8 cellular contexts compared by ENCODE assay signal in genomic region chr1:155171836-155172731, GRCh38. TPM values are rescaled to one million over a fixed set of nuclear protein-coding genes. Genes with fewer than 3 reads are reported as not detected.
DNase-seq lines count a peak whose midpoint lies in the region; ATAC-seq and TF ChIP-seq lines count a peak whose summit lies in the region.

No MANE protein-coding gene starts in this region.

- ATAC-seq in GM21360 (IDR thresholded peaks at IDR 0.05; ENCODE audit: unreplicated experiment): no peak

- H3K4me1 Mint-ChIP-seq in activated CD4-positive, alpha-beta T cell treated with anti-CD3 and anti-CD28 coated beads, Interleukin-2, amount 10 ng/mL, durations not matched to agents 24 days and 14 days: peaks cover 58% of the 10 kb centered on the region
- H3K4me1 Mint-ChIP-seq in osteocyte (ENCODE audit: unreplicated experiment): peaks cover 42% of the 10 kb centered on the region

- no peaks in the 10 kb centered on the region for H3K9me3 Mint-ChIP-seq in activated CD4-positive, alpha-beta T cell treated with anti-CD3 and anti-CD28 coated beads, Interleukin-2, amount 10 ng/mL, durations not matched to agents 24 days and 14 days
- H3K9me3 Mint-ChIP-seq in osteocyte (ENCODE audit: unreplicated experiment): no peaks in the 10 kb centered on the region

- TF ChIP-seq CTCF in epithelial cell of esophagus (IDR thresholded peaks at IDR 0.05; ENCODE audit: insufficient read depth, low read depth, low read length, missing control alignments): no peak
- no peak for TF ChIP-seq CTCF in osteocyte (IDR thresholded peaks at IDR 0.05)

- peak overlapping the region; percentile 97 for H3K4me3 ChIP-seq in epithelial cell of esophagus (ENCODE audit: low read length)

- H3K36me3 Mint-ChIP-seq in activated CD4-positive, alpha-beta T cell treated with anti-CD3 and anti-CD28 coated beads, Interleukin-2, amount 10 ng/mL, durations not matched to agents 24 days and 14 days (ENCODE audit: low read depth): peaks cover 36% of the 10 kb centered on the region
- peaks cover 11% of the 10 kb centered on the region for H3K36me3 Mint-ChIP-seq in osteocyte (ENCODE audit: unreplicated experiment)

- intact Hi-C loops in activated CD4-positive, alpha-beta T cell treated with anti-CD3 and anti-CD28 coated beads, Interleukin-2, amount 10 ng/mL, durations not matched to agents 24 days and 14 days (cut with micrococcal nuclease): loop anchor here (2.0 to 5.0 kb wide), 4 partner anchors 31 to 189 kb away; partner anchors contain the start of genes DPM3, FLAD1 and RUSC1

- H3K27ac Mint-ChIP-seq in activated CD4-positive, alpha-beta T cell treated with anti-CD3 and anti-CD28 coated beads, Interleukin-2, amount 10 ng/mL, durations not matched to agents 24 days and 14 days: peak overlapping the region; percentile 99
- H3K27ac Mint-ChIP-seq in osteocyte (ENCODE audit: unreplicated experiment): peak overlapping the region; percentile 97

- DNase-seq in activated CD4-positive, alpha-beta T cell treated with anti-CD3 and anti-CD28 coated beads, Interleukin-2, amount 10 ng/mL, durations not matched to agents 24 days and 14 days: peak; percentile 60
- DNase-seq in activated CD4-positive, alpha-beta T cell treated with anti-CD3 and anti-CD28 coated beads, Interleukin-2, amount 50 U/mL, for 1 hour: no peak
- DNase-seq in RPMI8226 (peak; percentile 0), epithelial cell of esophagus (ENCODE audit: low read depth) (no peak), osteocyte (ENCODE audit: extremely low spot score, unreplicated experiment) (peak; percentile 27), NCI-H1105 (lab: John Stamatoyannopoulos, UW) (no peak), KBM-7 (no peak)

- H3K4me3 Mint-ChIP-seq in activated CD4-positive, alpha-beta T cell treated with anti-CD3 and anti-CD28 coated beads, Interleukin-2, amount 10 ng/mL, durations not matched to agents 24 days and 14 days: peak overlapping the region; percentile 99
- H3K4me3 Mint-ChIP-seq in osteocyte (ENCODE audit: unreplicated experiment): peak overlapping the region; percentile 97

- peaks cover 8% of the 10 kb centered on the region for H3K27me3 Mint-ChIP-seq in activated CD4-positive, alpha-beta T cell treated with anti-CD3 and anti-CD28 coated beads, Interleukin-2, amount 10 ng/mL, durations not matched to agents 24 days and 14 days
- no peaks in the 10 kb centered on the region for H3K27me3 Mint-ChIP-seq in osteocyte (ENCODE audit: unreplicated experiment)

- in situ Hi-C loops in KBM-7 (cut with MboI; ENCODE audit: low pct_unique_long_range_greater_than_20kb, low sequenced_read_pairs): no loop called here

RNA-seq across cellular contexts. Expression of gene KRTCAP2, which starts 1.0 kb away (rescaled TPM):
- 244 and 245 TPM in 2 replicates for total RNA-seq in activated CD4-positive, alpha-beta T cell treated with anti-CD3 and anti-CD28 coated beads, Interleukin-2, amount 10 ng/mL, durations not matched to agents 24 days and 14 days
- 190 and 201 TPM in 2 replicates for total RNA-seq in osteocyte

RNA-seq across cellular contexts. Expression of gene TRIM46, which starts 1.6 kb away (rescaled TPM):
- 9.4 and 10.7 TPM in 2 replicates for total RNA-seq in activated CD4-positive, alpha-beta T cell treated with anti-CD3 and anti-CD28 coated beads, Interleukin-2, amount 10 ng/mL, durations not matched to agents 24 days and 14 days
- 6.1 and 7.7 TPM in 2 replicates for total RNA-seq in osteocyte

RNA-seq across cellular contexts. Expression of gene DPM3, which starts 31.8 kb away (rescaled TPM):
- 34.5 and 37.2 TPM in 2 replicates for total RNA-seq in activated CD4-positive, alpha-beta T cell treated with anti-CD3 and anti-CD28 coated beads, Interleukin-2, amount 10 ng/mL, durations not matched to agents 24 days and 14 days
- total RNA-seq in osteocyte: 61.3 and 64.4 TPM in 2 replicates

RNA-seq across cellular contexts. Expression of gene THBS3, which starts 35.6 kb away (rescaled TPM):
- 10.5 and 10.6 TPM in 2 replicates for total RNA-seq in activated CD4-positive, alpha-beta T cell treated with anti-CD3 and anti-CD28 coated beads, Interleukin-2, amount 10 ng/mL, durations not matched to agents 24 days and 14 days
- 55.4 and 57.2 TPM in 2 replicates for total RNA-seq in osteocyte

RNA-seq across cellular contexts. Expression of gene MTX1, which starts 36.4 kb away (rescaled TPM):
- total RNA-seq in activated CD4-positive, alpha-beta T cell treated with anti-CD3 and anti-CD28 coated beads, Interleukin-2, amount 10 ng/mL, durations not matched to agents 24 days and 14 days: 62.4 and 64.7 TPM in 2 replicates
- 31.9 and 33.2 TPM in 2 replicates for total RNA-seq in osteocyte

Comparison
In these comparisons a context has a peak if more than half of its experiments do, and no peak if none do; other contexts are left out.
1. DNase-seq: peak in activated CD4-positive, alpha-beta T cell treated with anti-CD3 and anti-CD28 coated beads, Interleukin-2, amount 10 ng/mL, durations not matched to agents 24 days and 14 days (single experiment), RPMI8226 (single experiment) and osteocyte (single experiment); none in activated CD4-positive, alpha-beta T cell treated with anti-CD3 and anti-CD28 coated beads, Interleukin-2, amount 50 U/mL, for 1 hour (single experiment), epithelial cell of esophagus (single experiment), NCI-H1105 (single experiment) and KBM-7 (single experiment).